In genomic region chr7:21054427-21055133, GRCh38 we compare ENCODE assay signal across 20 cellular contexts.
"Had no signal": no experiment of that assay in that cellular context is flagged by ENCODE, and none has a peak within 500 bp of the region (broad histone marks: within the 10 kb centered on the region; RNA-seq: fewer than 3 reads in every experiment).

No MANE protein-coding gene starts in this region.

- H3K36me3 ChIP-seq: adrenal gland, spleen, thoracic aorta, upper lobe of left lung had no signal

- H3K4me3 ChIP-seq: adrenal gland, mucosa of descending colon, spleen, thoracic aorta, upper lobe of left lung had no signal

- DNase-seq: activated B cell treated with CpG ODN at 0.5 μM for 24 hours; activated CD4-positive, alpha-beta T cell treated with anti-CD3 and anti-CD28 coated beads for 36 hours; activated CD4-positive, alpha-beta T cell treated with anti-CD3 and anti-CD28 coated beads, Interleukin-2, amount 50 U/mL, for 48 hours; activated CD8-positive, alpha-beta memory T cell treated with anti-CD3 and anti-CD28 coated beads, Interleukin-2, amount 50 U/mL, for 48 hours; activated naive CD4-positive, alpha-beta T cell; activated T-cell treated with anti-CD3 and anti-CD28 coated beads, Interleukin-2, amount 50 U/mL, for 4 hours; adrenal gland; cerebellar nuclear complex; cortex of kidney; foreskin fibroblast; left colon; mesenchymal stem cell; mucosa of descending colon; nephron progenitor cell; spleen; stimulated activated CD4-positive, alpha-beta T cell treated with anti-CD3 and anti-CD28 coated beads, Interleukin-4, amount 100 ng/mL, for 1 hour; stimulated activated naive CD4-positive, alpha-beta T cell; T-helper 17 cell; upper lobe of left lung had no signal

- H3K27me3 ChIP-seq: spleen, upper lobe of left lung had no signal

- H3K4me1 ChIP-seq: adrenal gland, spleen, upper lobe of left lung had no signal

- H3K9me3 ChIP-seq: adrenal gland, mucosa of descending colon, thoracic aorta, upper lobe of left lung had no signal

- H3K27ac ChIP-seq: adrenal gland, spleen, thoracic aorta, upper lobe of left lung had no signal
